Comparison of ENCODE assay signal across 8 cellular contexts in the genomic region with DNA sequence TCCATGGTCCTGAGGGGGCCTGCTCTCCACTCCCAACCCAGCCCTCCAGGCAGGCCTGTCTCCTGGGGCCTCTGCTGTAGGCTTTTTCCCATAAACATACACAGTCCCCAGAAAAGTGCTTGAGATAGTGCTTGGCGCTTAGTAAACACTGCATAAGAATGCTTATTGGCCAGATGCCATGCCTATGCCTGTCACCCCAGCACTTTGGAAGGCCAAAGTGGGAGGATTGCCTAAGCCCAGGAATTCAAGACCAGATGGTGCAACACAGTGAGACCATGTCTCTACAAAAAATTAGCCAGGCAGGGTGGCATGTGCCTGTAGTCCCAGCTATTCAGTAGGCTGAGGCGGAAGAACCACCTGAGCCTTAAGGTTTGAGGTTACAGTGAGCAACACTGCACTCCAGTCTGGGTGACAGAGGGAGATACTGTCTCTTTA. TPM values are rescaled to one million over a fixed set of nuclear protein-coding genes. Genes with fewer than 3 reads are reported as not detected.
DNase-seq lines count a peak whose midpoint lies in the region; ATAC-seq and TF ChIP-seq lines count a peak whose summit lies in the region.

No MANE protein-coding gene starts in this region.

- H3K4me3 Mint-ChIP-seq in Calu3 (ENCODE audit: low read depth, unreplicated experiment) (no peak overlapping the region), mesothelial cell of epicardium (no peak overlapping the region)
- H3K4me3 Mint-ChIP-seq in naive thymus-derived CD8-positive, alpha-beta T cell: no peak overlapping the region

- intact Hi-C loops in Calu3 (cut with micrococcal nuclease; ENCODE audit: unreplicated experiment): no loop called here

- H3K9me3 Mint-ChIP-seq in Calu3 (ENCODE audit: low read depth, unreplicated experiment) (no peaks in the 10 kb centered on the region), mesothelial cell of epicardium (no peaks in the 10 kb centered on the region)
- peaks cover 0 to 2% (median 0%) of the 10 kb centered on the region in 9 donors for H3K9me3 Mint-ChIP-seq in naive thymus-derived CD8-positive, alpha-beta T cell

- H3K27ac Mint-ChIP-seq in Calu3 (ENCODE audit: unreplicated experiment) (no peak overlapping the region), mesothelial cell of epicardium (peak overlapping the region; percentile 34)
- peak overlapping the region in 1 of 10 donors; percentile 22 for H3K27ac Mint-ChIP-seq in naive thymus-derived CD8-positive, alpha-beta T cell

- H3K4me1 Mint-ChIP-seq in Calu3 (ENCODE audit: low read depth, unreplicated experiment): no peaks in the 10 kb centered on the region
- peaks cover 5% of the 10 kb centered on the region for H3K4me1 Mint-ChIP-seq in mesothelial cell of epicardium
- peaks cover 0 to 1% (median 0%) of the 10 kb centered on the region in 4 donors for H3K4me1 Mint-ChIP-seq in naive thymus-derived CD8-positive, alpha-beta T cell

- TF ChIP-seq CTCF in Calu3 (IDR thresholded peaks at IDR 0.05; ENCODE audit: unreplicated experiment) (no peak), mesothelial cell of epicardium (IDR thresholded peaks at IDR 0.05; ENCODE audit: unreplicated experiment) (no peak)

- POLR2A ChIA-PET in naive thymus-derived CD8-positive, alpha-beta T cell (lab: Charles Lee): no interaction called here

- CTCF ChIA-PET in Calu3 (lab: Charles Lee): interaction anchor here (0.5 kb wide), 1 partner anchor 20 kb away, joined by 4 read pairs; no protein-coding TSS in a partner anchor

- BruUV-seq in Calu3 (replicated peaks; lab: Mats Ljungman, UMichigan): no TSS peak

- H3K27me3 Mint-ChIP-seq in Calu3 (ENCODE audit: unreplicated experiment): no peaks in the 10 kb centered on the region
- H3K27me3 Mint-ChIP-seq in mesothelial cell of epicardium (ENCODE audit: low read depth): no peaks in the 10 kb centered on the region
- peaks cover 0 to 3% (median 0%) of the 10 kb centered on the region in 5 donors for H3K27me3 Mint-ChIP-seq in naive thymus-derived CD8-positive, alpha-beta T cell

- no peak for ATAC-seq in HG02884 (IDR thresholded peaks at IDR 0.05; ENCODE audit: unreplicated experiment)
- no peak for ATAC-seq in naive thymus-derived CD8-positive, alpha-beta T cell

- peak; percentile 65 for DNase-seq in Calu3
- DNase-seq in NCI-H2029 (lab: John Stamatoyannopoulos, UW): peak; percentile 65
- peak; percentile 33 to 78 for DNase-seq in T47D (ENCODE audit: low read depth in 1 of 2, low spot score in 1 of 2)
- no peak for DNase-seq in mesothelial cell of epicardium (ENCODE audit: low spot score in 2 of 2, unreplicated experiment in 2 of 2)
- DNase-seq in activated effector memory CD4-positive, alpha-beta T cell treated with Interleukin-2 at 50 U/mL for 16 hours: no peak
- no peak for DNase-seq in stimulated activated naive CD4-positive, alpha-beta T cell treated with Interleukin-2 at 50 U/mL for 16 hours (lab: John Stamatoyannopoulos, UW)
- DNase-seq in naive thymus-derived CD8-positive, alpha-beta T cell: no peak

- H3K36me3 Mint-ChIP-seq in Calu3 (ENCODE audit: insufficient read depth, unreplicated experiment) (no peaks in the 10 kb centered on the region), mesothelial cell of epicardium (no peaks in the 10 kb centered on the region)
- H3K36me3 Mint-ChIP-seq in naive thymus-derived CD8-positive, alpha-beta T cell: no peaks in the 10 kb centered on the region

- in situ Hi-C loops in T47D (cut with HindIII; ENCODE audit: low pct_unique_long_range_greater_than_20kb, low sequenced_read_pairs): no loop called here

RNA-seq across cellular contexts. Expression of gene ASL, which starts 24.6 kb away (rescaled TPM):
- 55.3 and 70.6 TPM in 2 replicates for total RNA-seq in Calu3 (2022)
- total RNA-seq in mesothelial cell of epicardium: 11.3 to 12.4 TPM (median 11.3 TPM) in 3 replicates
- total RNA-seq in naive thymus-derived CD8-positive, alpha-beta T cell: 10 to 100 TPM; 15.2 to 18.6 TPM
- polyA plus RNA-seq in naive thymus-derived CD8-positive, alpha-beta T cell: 10 to 100 TPM in 1 of 3 donors, 1 to 10 TPM in 2; 5.2 to 13.0 (median 7.6) TPM

Comparison
In these comparisons a context has a peak if more than half of its experiments do, and no peak if none do; other contexts are left out.
1. DNase-seq: peak in Calu3 (single experiment), NCI-H2029 (single experiment) and T47D (2 of 2); none in mesothelial cell of epicardium (0 of 2), activated effector memory CD4-positive, alpha-beta T cell treated with Interleukin-2 at 50 U/mL for 16 hours (single experiment), stimulated activated naive CD4-positive, alpha-beta T cell treated with Interleukin-2 at 50 U/mL for 16 hours (single experiment) and naive thymus-derived CD8-positive, alpha-beta T cell (0 of 10).